Comparison of ENCODE assay signal across 8 cellular contexts in the genomic region with DNA sequence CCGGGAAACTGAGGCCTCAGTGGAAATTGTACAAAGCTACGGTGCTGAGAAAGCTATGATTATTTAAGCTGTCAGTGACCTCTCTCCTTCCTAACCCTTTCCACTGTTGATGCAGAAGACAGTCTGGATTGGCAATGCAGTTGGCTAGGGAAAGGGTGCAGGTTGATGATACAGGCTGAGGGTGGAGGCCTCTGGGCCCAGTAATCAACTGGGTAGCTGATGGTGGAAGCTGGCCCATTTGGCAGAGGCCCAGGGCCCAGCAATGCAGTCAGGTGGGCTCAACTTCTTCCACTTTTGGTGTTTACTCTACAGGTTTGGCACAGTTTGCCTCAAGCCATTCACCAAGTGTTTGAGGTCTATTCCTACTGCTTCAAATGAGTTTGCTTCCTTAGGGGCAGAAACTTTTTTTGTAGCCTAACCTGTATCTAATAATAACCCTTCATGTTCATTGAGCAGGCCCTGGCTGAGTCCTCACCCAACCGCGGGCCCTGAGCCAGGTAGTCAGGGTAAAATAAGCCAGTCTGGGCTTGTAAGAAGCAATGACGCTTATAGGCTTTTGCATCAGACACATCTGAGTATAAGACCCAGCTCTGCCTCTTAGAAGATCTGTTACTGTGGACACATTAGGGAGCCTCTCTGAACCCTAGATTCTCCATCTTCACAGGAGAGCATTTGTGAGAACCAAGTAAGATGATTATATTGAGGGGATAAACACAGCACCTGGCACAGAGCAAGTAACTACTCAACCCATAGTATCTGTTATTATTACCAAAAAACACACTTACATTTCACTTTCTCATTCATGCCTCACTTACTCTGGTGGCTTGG. TPM values are rescaled to one million over a fixed set of nuclear protein-coding genes. Genes with fewer than 3 reads are reported as not detected.
DNase-seq lines count a peak whose midpoint lies in the region; ATAC-seq and TF ChIP-seq lines count a peak whose summit lies in the region.

No MANE protein-coding gene starts in this region.

- peak overlapping the region; percentile 47 to 84 for H2BK12ac ChIP-seq in mesenchymal stem cell (ENCODE audit: low read length in 2 of 2)

- no peaks in the 10 kb centered on the region for H3K9me3 ChIP-seq in mesenchymal stem cell (ENCODE audit: control insufficient read depth, low read length)
- no peaks in the 10 kb centered on the region for H3K9me3 ChIP-seq in HAP-1

- H2BK5ac ChIP-seq in mesenchymal stem cell (ENCODE audit: low read depth, low read length, poor library complexity, severe bottlenecking): no peak overlapping the region

- peak overlapping the region; percentile 73 for H2AK5ac ChIP-seq in mesenchymal stem cell (ENCODE audit: low read length, severe bottlenecking)

- WGBS in mesenchymal stem cell: 99% methylated on average over 5 of the region's 5 CpGs

- no peak for TF ChIP-seq CTCF in 22Rv1 (IDR thresholded peaks at IDR 0.05)

- no peak overlapping the region for H3K18ac ChIP-seq in mesenchymal stem cell (ENCODE audit: low read depth in 1 of 2, low read length in 2 of 2)

- in situ Hi-C loops in HAP-1 (cut with MboI; ENCODE audit: low sequenced_read_pairs): no loop called here

- H3K4me3 ChIP-seq in mesenchymal stem cell (ENCODE audit: insufficient read depth in 1 of 2, low read depth in 1 of 2, low read length in 2 of 2) (no peak overlapping the region), HAP-1 (no peak overlapping the region)

- H3K36me3 ChIP-seq in mesenchymal stem cell (ENCODE audit: control insufficient read depth in 1 of 2, insufficient read depth in 2 of 2, low read depth in 1 of 2, low read length in 2 of 2) (peaks cover 53 to 83% of the 10 kb centered on the region in 2 experiments), HAP-1 (replicated peaks) (peaks cover 43% of the 10 kb centered on the region)

- H3K4me1 ChIP-seq in mesenchymal stem cell (ENCODE audit: control insufficient read depth, insufficient read depth, low read depth, low read length) (peaks cover 49% of the 10 kb centered on the region), HAP-1 (peaks cover 23% of the 10 kb centered on the region)

- peak overlapping the region; percentile 73 for H4K8ac ChIP-seq in mesenchymal stem cell (ENCODE audit: low read length)

- H3K79me1 ChIP-seq in mesenchymal stem cell (replicated peaks; ENCODE audit: low read length, poor library complexity, severe bottlenecking): no peaks in the 10 kb centered on the region

- DNase-seq in M059J (ENCODE audit: low read depth) (peak; percentile 49), mesenchymal stem cell (no peak), HAP-1 (ENCODE audit: low spot score in 2 of 2) (no peak), NOMO-1 treated with DMSO at 0.1 percent for 48 hours (lab: John Stamatoyannopoulos, UW; ENCODE audit: unreplicated experiment) (no peak), NCI-H1048 (lab: John Stamatoyannopoulos, UW) (no peak)

- no peak overlapping the region for H3K14ac ChIP-seq in mesenchymal stem cell (ENCODE audit: low read length in 2 of 2)

- peak overlapping the region; percentile 77 for H4K91ac ChIP-seq in mesenchymal stem cell (ENCODE audit: low read length)

- H3K27me3 ChIP-seq in mesenchymal stem cell (ENCODE audit: control insufficient read depth in 1 of 2, insufficient read depth in 1 of 2, low read length in 2 of 2) (no peaks in the 10 kb centered on the region), HAP-1 (ENCODE audit: low read depth) (no peaks in the 10 kb centered on the region)

- no peak overlapping the region for H2BK15ac ChIP-seq in mesenchymal stem cell (ENCODE audit: low read depth, poor library complexity, severe bottlenecking)

- H3K9ac ChIP-seq in mesenchymal stem cell (ENCODE audit: low read length): peak overlapping the region; percentile 87

- no peak overlapping the region for H3K4me2 ChIP-seq in mesenchymal stem cell (ENCODE audit: low read length, poor library complexity, severe bottlenecking)

- H2BK120ac ChIP-seq in mesenchymal stem cell (ENCODE audit: low read depth, low read length): no peak overlapping the region

- H3K4ac ChIP-seq in mesenchymal stem cell (ENCODE audit: low read depth in 1 of 2, low read length in 2 of 2): peak overlapping the region in 1 of 2 experiments; percentile 38

- ATAC-seq in HG03045 (IDR thresholded peaks at IDR 0.05; ENCODE audit: unreplicated experiment): no peak

- H2AFZ ChIP-seq in mesenchymal stem cell (ENCODE audit: low read depth, low read length): no peak overlapping the region

- H3K27ac ChIP-seq in 22Rv1 (peak overlapping the region; percentile 61; the same call in 1 of the 2 replicates), angular gyrus (ENCODE audit: low read depth, low read length) (peak overlapping the region; percentile 99), mesenchymal stem cell (ENCODE audit: low read length, poor library complexity, severe bottlenecking) (peak overlapping the region; percentile 98)

- H3K23ac ChIP-seq in mesenchymal stem cell (ENCODE audit: low read length in 2 of 2): no peak overlapping the region

RNA-seq across cellular contexts. Expression of a gene that starts 12.0 kb away (rescaled TPM):
- 108 and 117 TPM in 2 replicates for total RNA-seq in M059J (2014; rRNA removed; shearing (Covaris generic))
- 116 TPM for polyA plus RNA-seq in mesenchymal stem cell (2013, experiment 1 of 2)
- polyA plus RNA-seq in mesenchymal stem cell (2013, experiment 2 of 2): 114 TPM

RNA-seq across cellular contexts. Expression of a gene that starts 28.5 kb away (rescaled TPM):
- total RNA-seq in M059J (2014; rRNA removed; shearing (Covaris generic)): 204 and 319 TPM in 2 replicates
- 20.9 TPM for polyA plus RNA-seq in mesenchymal stem cell (2013, experiment 1 of 2)
- polyA plus RNA-seq in mesenchymal stem cell (2013, experiment 2 of 2): 21.1 TPM
